In the genomic region with DNA sequence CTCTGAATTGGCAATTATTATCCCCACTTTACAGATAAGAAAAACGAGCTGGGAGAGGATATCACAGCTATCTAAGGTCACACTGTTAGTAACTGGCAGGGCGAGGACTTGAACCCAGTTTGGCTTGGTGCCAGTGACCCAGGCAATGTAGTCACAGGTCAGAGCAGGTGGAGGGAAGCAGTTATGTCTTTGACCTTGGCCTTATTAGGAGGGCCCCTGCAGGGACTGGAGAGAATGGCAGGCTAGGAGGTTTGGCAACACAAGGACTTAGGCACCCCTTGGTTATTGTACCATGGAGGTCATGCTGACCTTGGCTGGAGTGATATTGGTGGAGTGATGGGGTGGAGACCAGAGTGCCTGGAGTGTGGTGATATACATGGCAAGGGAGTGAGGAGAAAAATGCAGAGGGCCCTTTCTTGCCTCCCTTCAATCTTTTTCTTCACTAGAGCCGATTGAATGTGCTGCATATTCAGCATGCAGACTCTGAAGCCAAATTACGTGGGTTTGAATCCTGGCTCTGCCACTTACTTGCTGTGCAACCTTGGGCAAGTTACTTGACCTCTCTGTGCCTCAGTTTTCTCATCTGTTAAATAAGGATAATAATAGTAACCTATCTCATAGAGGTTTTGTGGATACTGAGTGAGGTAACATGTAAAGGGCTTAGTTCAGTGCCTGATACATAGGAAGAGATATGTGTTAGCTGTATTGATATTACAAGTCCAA, we compare ENCODE assay signal across 2 cellular contexts.
A peak's percentile ranks its signal among the peaks of the same experiment; 100 is the strongest.
TF ChIP-seq lines count a peak whose summit lies in the region.

No MANE protein-coding gene starts in this region.

TF ChIP-seq in GM23338, 12 proteins besides CTCF, POLR2A, EP300 and RAD21 (continued from another document):
- TF ChIP-seq, protein P1, sequence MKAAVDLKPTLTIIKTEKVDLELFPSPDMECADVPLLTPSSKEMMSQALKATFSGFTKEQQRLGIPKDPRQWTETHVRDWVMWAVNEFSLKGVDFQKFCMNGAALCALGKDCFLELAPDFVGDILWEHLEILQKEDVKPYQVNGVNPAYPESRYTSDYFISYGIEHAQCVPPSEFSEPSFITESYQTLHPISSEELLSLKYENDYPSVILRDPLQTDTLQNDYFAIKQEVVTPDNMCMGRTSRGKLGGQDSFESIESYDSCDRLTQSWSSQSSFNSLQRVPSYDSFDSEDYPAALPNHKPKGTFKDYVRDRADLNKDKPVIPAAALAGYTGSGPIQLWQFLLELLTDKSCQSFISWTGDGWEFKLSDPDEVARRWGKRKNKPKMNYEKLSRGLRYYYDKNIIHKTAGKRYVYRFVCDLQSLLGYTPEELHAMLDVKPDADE (IDR thresholded peaks at IDR 0.05), result no peak
- no peak for TF ChIP-seq JUNB (IDR thresholded peaks at IDR 0.05; ENCODE audit: unreplicated experiment)
- no peak for TF ChIP-seq ZNF331 (CRISPR knock-in tag; IDR thresholded peaks at IDR 0.05; ENCODE audit: low read depth)
- no peak for TF ChIP-seq ZNF462 (CRISPR knock-in tag; IDR thresholded peaks at IDR 0.05)
- no peak for TF ChIP-seq EZH2 (IDR thresholded peaks at IDR 0.05; ENCODE audit: low read depth, unreplicated experiment)
- no peak for TF ChIP-seq REST (IDR thresholded peaks at IDR 0.05; ENCODE audit: unreplicated experiment)
- TF ChIP-seq STAT1 (IDR thresholded peaks at IDR 0.05; ENCODE audit: unreplicated experiment), result no peak
- no peak for TF ChIP-seq ZNF114 (CRISPR knock-in tag; IDR thresholded peaks at IDR 0.05)

TF ChIP-seq in HepG2, 621 proteins besides CTCF, POLR2A, EP300 and RAD21 (continued from another document):
- TF ChIP-seq NR2F2 (IDR thresholded peaks at IDR 0.05; ENCODE audit: borderline replicate concordance, low read depth) (0 out of 2 replicates have a peak, but pooled peaks have one; percentile 22), ZNF282 (IDR thresholded peaks at IDR 0.05; ENCODE audit: partially characterized antibody) (no peak), SOX13 (IDR thresholded peaks at IDR 0.05) (no peak), SOX13 (CRISPR knock-in tag; conservative IDR thresholded peaks at IDR 0.05 in 1 of 2, IDR thresholded peaks at IDR 0.05 in 1 of 2) (no peak), ZNF629 (CRISPR knock-in tag; conservative IDR thresholded peaks at IDR 0.05) (0 out of 2 replicates have a peak, but pooled peaks have one; percentile 16), TBL1XR1 (IDR thresholded peaks at IDR 0.05; ENCODE audit: borderline replicate concordance, low read length, partially characterized antibody) (peak; percentile 40), NFE2L1 (CRISPR knock-in tag; IDR thresholded peaks at IDR 0.05; ENCODE audit: borderline replicate concordance) (no peak), PTBP1 (IDR thresholded peaks at IDR 0.05; ENCODE audit: low read depth, low read length, poor library complexity, severe bottlenecking) (no peak), ESRRA (CRISPR knock-in tag; IDR thresholded peaks at IDR 0.05; ENCODE audit: low read depth) (peak; percentile 36; the same call in 1 of the 2 replicates), NAIF1 (CRISPR knock-in tag; IDR thresholded peaks at IDR 0.05; ENCODE audit: borderline replicate concordance) (no peak), ATAD3A (CRISPR knock-in tag; IDR thresholded peaks at IDR 0.05) (no peak), NCOA2 (CRISPR knock-in tag; IDR thresholded peaks at IDR 0.05) (no peak), TRIM24 (CRISPR knock-in tag; IDR thresholded peaks at IDR 0.05) (no peak), HDAC6 (IDR thresholded peaks at IDR 0.05; ENCODE audit: low read depth, low read length) (no peak), SNAPC2 (CRISPR knock-in tag; IDR thresholded peaks at IDR 0.05) (no peak)
- TF ChIP-seq, protein P2, sequence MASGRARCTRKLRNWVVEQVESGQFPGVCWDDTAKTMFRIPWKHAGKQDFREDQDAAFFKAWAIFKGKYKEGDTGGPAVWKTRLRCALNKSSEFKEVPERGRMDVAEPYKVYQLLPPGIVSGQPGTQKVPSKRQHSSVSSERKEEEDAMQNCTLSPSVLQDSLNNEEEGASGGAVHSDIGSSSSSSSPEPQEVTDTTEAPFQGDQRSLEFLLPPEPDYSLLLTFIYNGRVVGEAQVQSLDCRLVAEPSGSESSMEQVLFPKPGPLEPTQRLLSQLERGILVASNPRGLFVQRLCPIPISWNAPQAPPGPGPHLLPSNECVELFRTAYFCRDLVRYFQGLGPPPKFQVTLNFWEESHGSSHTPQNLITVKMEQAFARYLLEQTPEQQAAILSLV (CRISPR knock-in tag; IDR thresholded peaks at IDR 0.05; ENCODE audit: borderline replicate concordance), result no peak
